1 cellular context compared by ENCODE assay signal in genomic region chr1:207327994-207328393, GRCh38.
A peak's percentile ranks its signal among the peaks of the same experiment; 100 is the strongest.
TF ChIP-seq lines count a peak whose summit lies in the region.

No MANE protein-coding gene starts in this region.

TF ChIP-seq in K562, 482 proteins besides CTCF, POLR2A, EP300 and RAD21 (continued from another document and continues in another):
- TF ChIP-seq MECOM (CRISPR knock-in tag; IDR thresholded peaks at IDR 0.05) (no peak), HDGF (IDR thresholded peaks at IDR 0.05) (no peak), PKNOX1 (IDR thresholded peaks at IDR 0.05) (no peak), NFE2 (IDR thresholded peaks at IDR 0.05; ENCODE audit: low read depth) (0 out of 2 replicates have a peak, but pooled peaks have one; percentile 5), ZNF232 (CRISPR knock-in tag; IDR thresholded peaks at IDR 0.05) (no peak), HBP1 (CRISPR knock-in tag; IDR thresholded peaks at IDR 0.05) (no peak), RB1 (IDR thresholded peaks at IDR 0.05; ENCODE audit: low read depth) (no peak), NR4A1 (CRISPR knock-in tag; IDR thresholded peaks at IDR 0.05) (no peak), NR4A1 (tag; IDR thresholded peaks at IDR 0.05) (no peak), TGIF2 (CRISPR knock-in tag; IDR thresholded peaks at IDR 0.05) (no peak), CAMTA2 (CRISPR knock-in tag; conservative IDR thresholded peaks at IDR 0.05) (no peak), FOXM1 (IDR thresholded peaks at IDR 0.05; ENCODE audit: low read depth) (no peak), FOXM1 (CRISPR knock-in tag; IDR thresholded peaks at IDR 0.05; ENCODE audit: low read depth) (no peak), ZNF449 (CRISPR knock-in tag; IDR thresholded peaks at IDR 0.05) (no peak), POLR3G (IDR thresholded peaks at IDR 0.05; ENCODE audit: extremely low read depth, insufficient read length, insufficient replicate concordance) (no peak), MAFG (tag; conservative IDR thresholded peaks at IDR 0.05) (0 out of 2 replicates have a peak, but pooled peaks have one; percentile 36), ZBTB34 (CRISPR knock-in tag; IDR thresholded peaks at IDR 0.05) (no peak), ESRRB (CRISPR knock-in tag; IDR thresholded peaks at IDR 0.05; ENCODE audit: borderline replicate concordance) (no peak), DNMT1 (IDR thresholded peaks at IDR 0.05) (no peak), ZFP1 (CRISPR knock-in tag; IDR thresholded peaks at IDR 0.05) (no peak), ZNF175 (CRISPR knock-in tag; IDR thresholded peaks at IDR 0.05; ENCODE audit: low read depth) (no peak), ATF2 (CRISPR knock-in tag; IDR thresholded peaks at IDR 0.05) (no peak), ZNF311 (CRISPR knock-in tag; IDR thresholded peaks at IDR 0.05) (no peak), ELF1 (tag; IDR thresholded peaks at IDR 0.05) (no peak), TCF3 (CRISPR knock-in tag; IDR thresholded peaks at IDR 0.05) (0 out of 2 replicates have a peak, but pooled peaks have one; percentile 25), RBM25 (IDR thresholded peaks at IDR 0.05; ENCODE audit: low read depth, low read length, severe bottlenecking) (no peak), HDAC8 (tag; IDR thresholded peaks at IDR 0.05) (no peak), ZNF12 (CRISPR knock-in tag; IDR thresholded peaks at IDR 0.05) (no peak), POLR2AphosphoS5 (IDR thresholded peaks at IDR 0.05; ENCODE audit: control insufficient read depth, insufficient read depth, low read depth, low read length) (peak; percentile 60; the same call in 1 of the 2 replicates), NR2C1 (IDR thresholded peaks at IDR 0.05) (no peak), NR2C1 (tag; IDR thresholded peaks at IDR 0.05) (no peak), MYBL2 (IDR thresholded peaks at IDR 0.05; ENCODE audit: low read depth) (no peak), MYBL2 (CRISPR knock-in tag; IDR thresholded peaks at IDR 0.05; ENCODE audit: borderline replicate concordance) (no peak), ARID1B (IDR thresholded peaks at IDR 0.05) (no peak), EHMT2 (IDR thresholded peaks at IDR 0.05) (no peak), ATF3 (IDR thresholded peaks at IDR 0.05) (no peak), ATF3 (CRISPR knock-in tag; conservative IDR thresholded peaks at IDR 0.05) (no peak), TRIM28 (IDR thresholded peaks at IDR 0.05) (no peak), FOXA3 (CRISPR knock-in tag; conservative IDR thresholded peaks at IDR 0.05 in 1 of 2, IDR thresholded peaks at IDR 0.05 in 1 of 2) (no peak), ETV1 (tag; conservative IDR thresholded peaks at IDR 0.05; ENCODE audit: low read depth) (no peak), SMARCC2 (IDR thresholded peaks at IDR 0.05; ENCODE audit: low read depth) (no peak), NFIX (CRISPR knock-in tag; IDR thresholded peaks at IDR 0.05; ENCODE audit: low read depth) (no peak), LCOR (CRISPR knock-in tag; IDR thresholded peaks at IDR 0.05) (0 out of 2 replicates have a peak, but pooled peaks have one; percentile 30), NKRF (IDR thresholded peaks at IDR 0.05; ENCODE audit: borderline replicate concordance) (no peak), CSDE1 (IDR thresholded peaks at IDR 0.05) (no peak), ZZZ3 (IDR thresholded peaks at IDR 0.05) (no peak), NFE2L1 (tag; IDR thresholded peaks at IDR 0.05; ENCODE audit: borderline replicate concordance, low read depth) (no peak), NR0B1 (IDR thresholded peaks at IDR 0.05; ENCODE audit: partially characterized antibody) (no peak), RNF219 (CRISPR knock-in tag; IDR thresholded peaks at IDR 0.05) (no peak), PPARD (CRISPR knock-in tag; IDR thresholded peaks at IDR 0.05) (no peak), C11orf30 (IDR thresholded peaks at IDR 0.05; ENCODE audit: low read depth) (peak; percentile 46; the same call in 1 of the 2 replicates), MYNN (IDR thresholded peaks at IDR 0.05) (no peak), MYNN (CRISPR knock-in tag; IDR thresholded peaks at IDR 0.05) (no peak), FOS (IDR thresholded peaks at IDR 0.05; ENCODE audit: extremely low read depth, insufficient read length) (no peak), ZNF3 (CRISPR knock-in tag; IDR thresholded peaks at IDR 0.05) (no peak), PTBP1 (IDR thresholded peaks at IDR 0.05; ENCODE audit: low read depth, low read length) (no peak), SIN3A (IDR thresholded peaks at IDR 0.05; ENCODE audit: borderline replicate concordance in 2 of 2, control insufficient read depth in 1 of 2, low read depth in 2 of 2, low read length in 2 of 2) (no peak), IRF1 (CRISPR knock-in tag; IDR thresholded peaks at IDR 0.05; ENCODE audit: borderline replicate concordance) (no peak), ZNF79 (CRISPR knock-in tag; IDR thresholded peaks at IDR 0.05; ENCODE audit: low read depth) (no peak), ELF4 (CRISPR knock-in tag; IDR thresholded peaks at IDR 0.05) (0 out of 2 replicates have a peak, but pooled peaks have one; percentile 36), ZNF436 (CRISPR knock-in tag; IDR thresholded peaks at IDR 0.05) (no peak), ZBTB1 (CRISPR knock-in tag; IDR thresholded peaks at IDR 0.05; ENCODE audit: borderline replicate concordance, low read depth) (no peak), ETV5 (CRISPR knock-in tag; IDR thresholded peaks at IDR 0.05; ENCODE audit: low read depth) (no peak), ZFP36 (IDR thresholded peaks at IDR 0.05; ENCODE audit: low read depth, low read length, partially characterized antibody) (no peak), HNRNPH1 (optimal IDR thresholded peaks at IDR 0.05; ENCODE audit: low read depth, low read length) (no peak), ARHGAP35 (IDR thresholded peaks at IDR 0.05; ENCODE audit: partially characterized antibody) (no peak), TRIM24 (IDR thresholded peaks at IDR 0.05) (no peak), TEAD1 (CRISPR knock-in tag; IDR thresholded peaks at IDR 0.05) (no peak), ZNF584 (CRISPR knock-in tag; IDR thresholded peaks at IDR 0.05; ENCODE audit: low read depth) (no peak), KLF16 (IDR thresholded peaks at IDR 0.05) (no peak), ZNF830 (CRISPR knock-in tag; IDR thresholded peaks at IDR 0.05) (no peak)
